ENCODE assay signal across 8 cellular contexts in the genomic region with DNA sequence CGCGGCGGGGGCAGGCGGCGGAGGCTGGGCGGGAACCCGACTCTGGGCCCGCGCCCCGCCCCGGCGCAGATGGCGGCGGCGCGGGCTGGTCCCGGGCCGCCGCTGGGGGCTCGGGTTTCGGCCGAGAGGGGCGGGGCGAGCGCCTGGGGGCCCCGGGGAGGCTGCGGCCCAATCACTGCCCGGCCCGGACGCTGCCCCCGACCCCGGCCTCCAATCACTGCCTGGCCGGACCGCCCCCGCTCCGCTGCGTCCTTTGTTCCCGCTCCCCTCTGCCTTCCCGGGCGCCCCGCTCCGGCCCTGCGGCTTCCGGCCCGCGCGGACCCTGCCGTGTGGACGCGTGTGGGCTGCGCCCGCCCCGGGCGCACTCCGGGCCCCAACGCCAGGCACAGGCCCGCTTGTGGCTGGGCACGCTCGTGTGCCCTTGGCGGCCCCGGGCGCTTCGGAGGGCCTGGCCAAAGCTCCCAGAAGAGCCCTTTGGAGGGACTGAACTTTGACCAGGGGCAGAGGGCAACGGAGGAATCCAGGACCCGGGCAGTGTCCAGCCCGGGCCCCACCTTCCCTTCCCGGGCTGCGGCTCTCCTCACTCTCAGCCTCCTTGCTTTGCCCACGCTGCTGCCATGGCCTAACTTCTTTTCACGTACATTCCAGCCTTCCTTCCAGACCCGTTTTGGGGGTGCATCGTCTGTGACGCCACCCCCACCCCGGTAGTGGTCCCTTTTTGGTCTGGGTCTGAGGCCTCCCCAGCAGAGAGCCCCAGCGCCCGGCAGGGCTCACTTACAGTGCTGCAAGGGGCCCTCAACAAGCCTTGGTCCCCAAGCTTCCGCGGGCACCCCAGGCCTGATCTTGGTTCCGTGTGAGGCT. TPM values are rescaled to one million over a fixed set of nuclear protein-coding genes. Genes with fewer than 3 reads are reported as not detected.
DNase-seq lines count a peak whose midpoint lies in the region; ATAC-seq and TF ChIP-seq lines count a peak whose summit lies in the region.

No MANE protein-coding gene starts in this region.

- 8 to 40% methylated on average over 3 to 58 of the region's 79 CpGs for WGBS in testis, 2 donors

- peaks cover 5% of the 10 kb centered on the region; the same call in 1 of the 2 replicates for H3K4me1 ChIP-seq in SJCRH30
- H3K4me1 ChIP-seq in testis = peaks cover 7% of the 10 kb centered on the region

- H3K9me3 Mint-ChIP-seq in CD14-positive monocyte = peaks cover 0 to 2% (median 0%) of the 10 kb centered on the region in 7 donors
- H3K9me3 Mint-ChIP-seq in endothelial cell (ENCODE audit: unreplicated experiment) = no peaks in the 10 kb centered on the region

- intact Hi-C loops in CD14-positive monocyte (cut with micrococcal nuclease) (loop anchor here in 1 of 2 donors (5.0 kb wide), 1 partner anchor 36 kb away; no protein-coding TSS in a partner anchor), testis (cut with DNase I; ENCODE audit: low total_unique reads) (no loop called here)

- peak overlapping the region in 4 of 7 donors; percentile 19 to 63 (median 47) for H3K27ac Mint-ChIP-seq in CD14-positive monocyte
- peak overlapping the region; percentile 75 for H3K27ac Mint-ChIP-seq in endothelial cell (ENCODE audit: unreplicated experiment)

- no peaks in the 10 kb centered on the region for H3K36me3 ChIP-seq in SJCRH30
- no peaks in the 10 kb centered on the region for H3K36me3 ChIP-seq in testis (ENCODE audit: low read depth, missing control alignments)

- peaks cover 23% of the 10 kb centered on the region for H3K4me1 Mint-ChIP-seq in CD14-positive monocyte
- H3K4me1 Mint-ChIP-seq in endothelial cell (ENCODE audit: unreplicated experiment) = peaks cover 12% of the 10 kb centered on the region

- H3K4me3 Mint-ChIP-seq in CD14-positive monocyte (peak overlapping the region; percentile 71 to 82), endothelial cell (ENCODE audit: unreplicated experiment) (peak overlapping the region; percentile 89)

- no peaks in the 10 kb centered on the region for H3K9me3 ChIP-seq in SJCRH30 (replicated peaks)
- H3K9me3 ChIP-seq in testis = no peaks in the 10 kb centered on the region

- H3K4me3 ChIP-seq in SJCRH30 (peak overlapping the region; percentile 63), testis (peak overlapping the region; percentile 61 to 62)

- H3K27me3 Mint-ChIP-seq in CD14-positive monocyte (ENCODE audit: low read depth in 3 of 3) = peaks cover 3 to 8% (median 5%) of the 10 kb centered on the region in 3 donors
- peaks cover 16% of the 10 kb centered on the region for H3K27me3 Mint-ChIP-seq in endothelial cell (ENCODE audit: unreplicated experiment)

- H3K27me3 ChIP-seq in SJCRH30 (no peaks in the 10 kb centered on the region), testis (no peaks in the 10 kb centered on the region)

- H3K36me3 Mint-ChIP-seq in CD14-positive monocyte (peaks cover 0 to under 1% of the 10 kb centered on the region in 2 donors), endothelial cell (ENCODE audit: low read depth, unreplicated experiment) (no peaks in the 10 kb centered on the region)

- peak overlapping the region; percentile 69 for H3K27ac ChIP-seq in SJCRH30
- H3K27ac ChIP-seq in testis = peak overlapping the region; percentile 68 to 89

- DNase-seq in CD14-positive monocyte (ENCODE audit: low spot score) = no peak
- peak; percentile 93 to 95 for DNase-seq in SJCRH30
- DNase-seq in endothelial cell (ENCODE audit: low spot score) = peak; percentile 77
- peak; percentile 78 for DNase-seq in medulla oblongata (ENCODE audit: extremely low spot score)
- peak; percentile 77 for DNase-seq in testis
- DNase-seq in erythroblast (lab: John Stamatoyannopoulos, UW) = no peak

- no peak for TF ChIP-seq POLR2A in testis (IDR thresholded peaks at IDR 0.05)
- no peak for TF ChIP-seq POLR2A in erythroblast (IDR thresholded peaks at IDR 0.05; ENCODE audit: low read length)

- no peak for TF ChIP-seq CTCF in CD14-positive monocyte (IDR thresholded peaks at IDR 0.05)
- peak; percentile 17 for TF ChIP-seq CTCF in endothelial cell (IDR thresholded peaks at IDR 0.05; ENCODE audit: unreplicated experiment)
- TF ChIP-seq CTCF in testis (IDR thresholded peaks at IDR 0.05) = no peak

- peak; percentile 65 for ATAC-seq in GM18909 (IDR thresholded peaks at IDR 0.05; ENCODE audit: poor library complexity, unreplicated experiment)
- ATAC-seq in HG03108 (IDR thresholded peaks at IDR 0.05; ENCODE audit: unreplicated experiment) = peak; percentile 65

RNA-seq across cellular contexts. Expression of a gene that starts 27.1 kb away (rescaled TPM):
- polyA plus RNA-seq in CD14-positive monocyte (1,000 to 10,000 TPM; 1,072 to 1,127 TPM), testis (ENCODE audit: insufficient read depth, low read depth, low replicate concordance) (583 TPM)
- total RNA-seq in SJCRH30 (2014; rRNA removed; shearing (Covaris generic)) = 1,694 and 1,855 TPM in 2 replicates
- total RNA-seq in endothelial cell (ENCODE audit: unreplicated experiment) (592 TPM), testis (100 to 1,000 TPM; 278 to 311 TPM)

Comparison
In these comparisons a context has a peak if more than half of its experiments do, and no peak if none do; other contexts are left out.
1. DNase-seq: peak in SJCRH30 (2 of 2), endothelial cell (single experiment), medulla oblongata (single experiment) and testis (single experiment); none in CD14-positive monocyte (single experiment) and erythroblast (0 of 2).